Comparison of ENCODE assay signal across 17 cellular contexts in the genomic region with DNA sequence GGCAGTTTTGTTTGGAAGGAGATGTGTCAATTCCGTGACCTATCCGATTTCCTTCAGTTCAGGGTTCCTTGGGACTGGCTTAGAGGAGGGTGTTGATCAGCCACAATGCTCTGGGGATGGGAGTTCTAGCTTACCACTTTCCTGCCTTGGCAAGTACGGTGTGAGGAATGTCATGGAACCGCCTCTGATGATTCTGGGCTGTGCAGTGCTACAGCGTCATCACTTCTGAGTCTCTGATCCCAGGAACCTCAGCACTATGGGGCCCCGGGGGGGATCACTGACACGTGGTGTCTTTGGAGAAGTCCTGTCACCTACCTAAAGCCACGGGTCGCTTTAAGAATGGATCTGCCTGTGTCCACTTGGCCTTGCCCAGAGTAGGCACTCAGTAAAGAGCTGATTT.
"Had no signal": no experiment of that assay in that cellular context is flagged by ENCODE, and none has a peak within 500 bp of the region (broad histone marks: within the 10 kb centered on the region; RNA-seq: fewer than 3 reads in every experiment).

No MANE protein-coding gene starts in this region.

- H3K4me3 ChIP-seq: coronary artery, dorsolateral prefrontal cortex, esophagus muscularis mucosa, gastrocnemius medialis, heart left ventricle, left lung, lower lobe of right lung, mucosa of descending colon had no signal

- H3K4me1 ChIP-seq: gastrocnemius medialis, left lung, lower lobe of right lung had no signal

- H3K9me3 ChIP-seq: esophagus muscularis mucosa, gastrocnemius medialis, heart left ventricle, lower lobe of right lung, mucosa of descending colon had no signal

- H3K36me3 ChIP-seq: gastrocnemius medialis, left lung, lower lobe of right lung had no signal

- H3K27ac ChIP-seq: coronary artery, dorsolateral prefrontal cortex, esophagus muscularis mucosa, gastrocnemius medialis, heart left ventricle, left lung, lower lobe of right lung had no signal

- DNase-seq: dermis blood vessel endothelial cell; dorsolateral prefrontal cortex; effector CD4-positive, alpha-beta T cell; effector memory CD4-positive, alpha-beta T cell; foreskin fibroblast; foreskin melanocyte; gastrocnemius medialis; heart left ventricle; hippocampal formation; left cardiac atrium; left lung; left ventricle myocardium superior; lower lobe of right lung; mesenchymal stem cell; mucosa of descending colon had no signal

- H3K27me3 ChIP-seq: dorsolateral prefrontal cortex, esophagus muscularis mucosa, gastrocnemius medialis, heart left ventricle, left lung had no signal

- ATAC-seq: gastrocnemius medialis, heart left ventricle, left lung, left ventricle myocardium superior, lower lobe of right lung, mucosa of descending colon had no signal
